In the genomic region with DNA sequence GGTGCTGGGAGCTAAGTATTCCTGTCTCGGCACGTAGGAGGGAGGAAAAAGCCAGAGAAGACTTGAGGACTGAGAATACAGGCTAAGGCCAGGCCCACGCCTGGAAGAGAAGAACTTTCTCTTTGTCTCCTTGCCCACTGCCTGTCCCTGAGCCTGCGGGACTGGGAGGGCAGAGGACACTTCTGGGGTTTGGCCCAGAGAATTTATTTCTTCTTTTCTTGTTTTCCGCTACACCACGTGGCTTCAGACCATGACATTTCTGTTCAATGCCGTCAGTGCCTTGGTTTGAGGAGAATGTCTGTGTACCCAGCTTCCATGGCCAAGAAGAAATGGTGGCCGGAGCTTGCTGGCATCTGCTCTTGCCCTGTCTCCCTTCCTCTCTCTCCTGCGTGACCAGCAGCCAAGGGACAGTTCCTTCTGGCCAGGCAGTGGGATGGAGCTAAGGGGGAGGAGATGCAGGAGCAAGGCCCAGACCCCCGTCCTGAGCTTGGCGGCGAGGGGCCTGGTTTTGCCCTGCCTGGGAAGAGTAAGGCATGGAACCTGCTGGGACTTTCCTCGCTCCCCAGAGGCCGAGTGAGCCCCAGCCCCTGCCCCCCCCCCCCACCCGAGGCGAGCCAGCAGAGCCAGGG, we compare ENCODE assay signal across 2 cellular contexts.
TF ChIP-seq lines count a peak whose summit lies in the region.

No MANE protein-coding gene starts in this region.

TF ChIP-seq in SK-N-SH, 30 proteins besides CTCF, POLR2A, EP300 and RAD21:
- TF ChIP-seq REST (IDR thresholded peaks at IDR 0.05; ENCODE audit: low read depth, low read length) (no peak), MEF2A (IDR thresholded peaks at IDR 0.05; ENCODE audit: borderline replicate concordance, low read depth) (no peak), USF2 (IDR thresholded peaks at IDR 0.05; ENCODE audit: borderline replicate concordance, low read depth, low read length) (no peak), RCOR1 (IDR thresholded peaks at IDR 0.05; ENCODE audit: low read length) (no peak), RXRA (IDR thresholded peaks at IDR 0.05; ENCODE audit: borderline replicate concordance, low read depth) (no peak), FOSL2 (IDR thresholded peaks at IDR 0.05; ENCODE audit: borderline replicate concordance, low read depth) (no peak), NRF1 (IDR thresholded peaks at IDR 0.05; ENCODE audit: low read depth, low read length) (no peak)
- TF ChIP-seq, protein P1, sequence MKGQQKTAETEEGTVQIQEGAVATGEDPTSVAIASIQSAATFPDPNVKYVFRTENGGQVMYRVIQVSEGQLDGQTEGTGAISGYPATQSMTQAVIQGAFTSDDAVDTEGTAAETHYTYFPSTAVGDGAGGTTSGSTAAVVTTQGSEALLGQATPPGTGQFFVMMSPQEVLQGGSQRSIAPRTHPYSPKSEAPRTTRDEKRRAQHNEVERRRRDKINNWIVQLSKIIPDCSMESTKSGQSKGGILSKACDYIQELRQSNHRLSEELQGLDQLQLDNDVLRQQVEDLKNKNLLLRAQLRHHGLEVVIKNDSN (IDR thresholded peaks at IDR 0.05; ENCODE audit: borderline replicate concordance, low read depth), result no peak
- TF ChIP-seq, protein P2, sequence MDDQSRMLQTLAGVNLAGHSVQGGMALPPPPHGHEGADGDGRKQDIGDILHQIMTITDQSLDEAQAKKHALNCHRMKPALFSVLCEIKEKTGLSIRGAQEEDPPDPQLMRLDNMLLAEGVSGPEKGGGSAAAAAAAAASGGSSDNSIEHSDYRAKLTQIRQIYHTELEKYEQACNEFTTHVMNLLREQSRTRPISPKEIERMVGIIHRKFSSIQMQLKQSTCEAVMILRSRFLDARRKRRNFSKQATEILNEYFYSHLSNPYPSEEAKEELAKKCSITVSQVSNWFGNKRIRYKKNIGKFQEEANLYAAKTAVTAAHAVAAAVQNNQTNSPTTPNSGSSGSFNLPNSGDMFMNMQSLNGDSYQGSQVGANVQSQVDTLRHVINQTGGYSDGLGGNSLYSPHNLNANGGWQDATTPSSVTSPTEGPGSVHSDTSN (IDR thresholded peaks at IDR 0.05), result no peak

TF ChIP-seq in SK-N-SH treated with all-trans-retinoic acid at 6 μM for 48 hours, 23 proteins besides CTCF, POLR2A, EP300 and RAD21 (continued from another document):
- no peak for TF ChIP-seq ZFP3 (CRISPR knock-in tag; IDR thresholded peaks at IDR 0.05)
- TF ChIP-seq, protein P3, sequence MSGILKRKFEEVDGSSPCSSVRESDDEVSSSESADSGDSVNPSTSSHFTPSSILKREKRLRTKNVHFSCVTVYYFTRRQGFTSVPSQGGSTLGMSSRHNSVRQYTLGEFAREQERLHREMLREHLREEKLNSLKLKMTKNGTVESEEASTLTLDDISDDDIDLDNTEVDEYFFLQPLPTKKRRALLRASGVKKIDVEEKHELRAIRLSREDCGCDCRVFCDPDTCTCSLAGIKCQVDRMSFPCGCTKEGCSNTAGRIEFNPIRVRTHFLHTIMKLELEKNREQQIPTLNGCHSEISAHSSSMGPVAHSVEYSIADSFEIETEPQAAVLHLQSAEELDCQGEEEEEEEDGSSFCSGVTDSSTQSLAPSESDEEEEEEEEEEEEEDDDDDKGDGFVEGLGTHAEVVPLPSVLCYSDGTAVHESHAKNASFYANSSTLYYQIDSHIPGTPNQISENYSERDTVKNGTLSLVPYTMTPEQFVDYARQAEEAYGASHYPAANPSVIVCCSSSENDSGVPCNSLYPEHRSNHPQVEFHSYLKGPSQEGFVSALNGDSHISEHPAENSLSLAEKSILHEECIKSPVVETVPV (CRISPR knock-in tag; IDR thresholded peaks at IDR 0.05), result no peak
- no peak for TF ChIP-seq TOX (CRISPR knock-in tag; IDR thresholded peaks at IDR 0.05; ENCODE audit: borderline replicate concordance)
- no peak for TF ChIP-seq OSR1 (CRISPR knock-in tag; IDR thresholded peaks at IDR 0.05)
- TF ChIP-seq ZNF8 (CRISPR knock-in tag; IDR thresholded peaks at IDR 0.05), result no peak
- no peak for TF ChIP-seq ARNTL (CRISPR knock-in tag; IDR thresholded peaks at IDR 0.05; ENCODE audit: borderline replicate concordance, low read depth)
- no peak for TF ChIP-seq ESRRG (CRISPR knock-in tag; IDR thresholded peaks at IDR 0.05)
- no peak for TF ChIP-seq GLIS3 (CRISPR knock-in tag; IDR thresholded peaks at IDR 0.05)
- no peak for TF ChIP-seq BACH2 (CRISPR knock-in tag; IDR thresholded peaks at IDR 0.05; ENCODE audit: borderline replicate concordance)
- TF ChIP-seq ZFP30 (CRISPR knock-in tag; IDR thresholded peaks at IDR 0.05), result no peak
TF ChIP-seq in SK-N-SH treated with all-trans-retinoic acid at 6 μM for 48 hours: peak in this region for 0.
